In the genomic region with DNA sequence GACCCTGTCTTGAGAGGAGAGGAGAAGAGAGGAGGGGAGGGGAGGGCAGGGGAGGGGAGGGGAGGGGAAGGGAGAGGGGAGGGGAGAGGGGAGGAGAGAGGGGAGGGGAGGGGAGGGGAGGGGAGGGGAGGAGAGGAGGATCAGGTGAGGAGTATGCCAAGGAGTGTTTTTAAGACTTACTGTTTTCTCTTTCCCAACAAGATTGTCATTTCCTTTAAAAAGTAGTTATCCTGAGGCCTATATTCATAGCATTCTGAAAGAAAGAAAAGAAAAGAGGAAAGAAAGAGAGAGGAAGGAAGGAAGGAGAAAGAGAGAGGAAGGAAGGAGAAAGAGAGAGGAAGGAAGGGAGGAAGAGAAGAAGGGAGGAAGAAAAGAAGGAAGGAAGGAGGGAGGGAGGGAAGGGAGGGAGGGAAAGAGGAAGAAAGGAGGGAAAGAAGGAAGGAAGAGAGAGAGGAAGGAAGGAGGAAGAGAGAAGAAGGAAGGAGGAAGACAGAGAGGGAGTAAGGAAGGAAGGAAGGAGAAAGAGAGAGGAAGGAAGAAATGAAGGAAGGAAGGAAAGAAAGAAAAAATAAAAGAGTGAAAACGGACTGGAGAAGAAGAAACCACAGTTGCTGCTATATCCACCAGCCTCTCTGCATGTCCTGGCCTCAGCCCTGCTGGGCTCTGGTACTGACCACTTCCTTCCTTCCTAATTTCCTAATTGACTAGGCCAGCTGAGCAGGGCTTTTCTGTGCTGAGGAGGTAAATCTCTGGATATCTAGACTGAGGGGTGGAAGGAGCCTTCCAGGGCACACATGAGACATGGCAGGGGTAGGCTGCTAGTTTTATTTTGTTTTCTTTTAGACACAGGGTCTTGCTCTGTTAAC, we compare ENCODE assay signal across 1 cellular context.
TF ChIP-seq lines count a peak whose summit lies in the region.

No MANE protein-coding gene starts in this region.

TF ChIP-seq in H1, 55 proteins besides CTCF, POLR2A, EP300 and RAD21:
- TF ChIP-seq ASH2L (IDR thresholded peaks at IDR 0.05; ENCODE audit: low read length) = no peak
- no peak for TF ChIP-seq CHD1 (IDR thresholded peaks at IDR 0.05; ENCODE audit: low read depth, low read length)
- no peak for TF ChIP-seq GTF2F1 (IDR thresholded peaks at IDR 0.05; ENCODE audit: borderline replicate concordance, low read depth, low read length)
- TF ChIP-seq SIN3A (conservative IDR thresholded peaks at IDR 0.05 in 1 of 2, IDR thresholded peaks at IDR 0.05 in 1 of 2; ENCODE audit: low read depth in 1 of 2, low read length in 2 of 2) = no peak
- TF ChIP-seq BCL11A (IDR thresholded peaks at IDR 0.05; ENCODE audit: low read depth in 2 of 2, low read length in 2 of 2) = no peak
- no peak for TF ChIP-seq MAFK (IDR thresholded peaks at IDR 0.05; ENCODE audit: low read depth, low read length)
- TF ChIP-seq TAF1 (IDR thresholded peaks at IDR 0.05; ENCODE audit: low read depth, low read length) = no peak
- TF ChIP-seq ATF2 (IDR thresholded peaks at IDR 0.05; ENCODE audit: low read length) = no peak
TF ChIP-seq in H1: peak in this region for 0.
